Comparison of ENCODE assay signal across 1 cellular context in the genomic region with DNA sequence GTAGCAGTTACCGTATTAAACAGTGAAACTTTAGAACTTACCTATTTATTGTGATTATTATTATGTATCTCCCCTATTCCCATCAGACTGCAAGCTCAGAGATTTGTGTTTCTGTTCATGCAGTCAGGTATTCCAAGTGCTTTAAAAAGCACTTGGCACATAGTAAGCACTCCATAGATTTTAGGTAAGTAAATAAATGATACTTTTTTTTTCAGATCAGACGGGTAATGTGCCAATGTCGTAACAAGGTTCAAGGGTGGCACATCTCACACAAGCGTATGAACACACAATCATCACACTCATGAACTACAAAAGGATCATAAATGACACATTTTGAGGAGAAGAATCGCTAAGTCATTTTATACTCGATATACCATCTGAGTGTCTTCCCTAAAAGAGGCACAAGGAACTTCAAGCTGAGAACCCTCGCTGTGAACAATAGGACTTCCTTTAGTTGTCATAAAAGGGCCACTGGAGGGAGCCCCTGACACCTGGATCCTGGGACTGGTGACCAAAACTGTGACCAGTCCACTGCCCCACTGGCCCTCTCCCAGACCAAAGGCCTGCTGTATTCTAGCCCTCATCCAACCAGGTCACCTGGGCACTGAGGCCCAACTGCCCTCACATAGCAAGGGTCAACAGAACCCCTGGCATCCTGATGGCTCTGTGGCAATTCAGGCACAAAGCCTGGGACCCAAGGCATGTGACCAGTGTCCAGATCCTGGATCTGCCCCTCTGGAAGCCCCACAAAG.
TF ChIP-seq lines count a peak whose summit lies in the region.

No MANE protein-coding gene starts in this region.

TF ChIP-seq in Ishikawa, 13 proteins besides CTCF, POLR2A, EP300 and RAD21 (continued from another document):
- TF ChIP-seq, protein P1, sequence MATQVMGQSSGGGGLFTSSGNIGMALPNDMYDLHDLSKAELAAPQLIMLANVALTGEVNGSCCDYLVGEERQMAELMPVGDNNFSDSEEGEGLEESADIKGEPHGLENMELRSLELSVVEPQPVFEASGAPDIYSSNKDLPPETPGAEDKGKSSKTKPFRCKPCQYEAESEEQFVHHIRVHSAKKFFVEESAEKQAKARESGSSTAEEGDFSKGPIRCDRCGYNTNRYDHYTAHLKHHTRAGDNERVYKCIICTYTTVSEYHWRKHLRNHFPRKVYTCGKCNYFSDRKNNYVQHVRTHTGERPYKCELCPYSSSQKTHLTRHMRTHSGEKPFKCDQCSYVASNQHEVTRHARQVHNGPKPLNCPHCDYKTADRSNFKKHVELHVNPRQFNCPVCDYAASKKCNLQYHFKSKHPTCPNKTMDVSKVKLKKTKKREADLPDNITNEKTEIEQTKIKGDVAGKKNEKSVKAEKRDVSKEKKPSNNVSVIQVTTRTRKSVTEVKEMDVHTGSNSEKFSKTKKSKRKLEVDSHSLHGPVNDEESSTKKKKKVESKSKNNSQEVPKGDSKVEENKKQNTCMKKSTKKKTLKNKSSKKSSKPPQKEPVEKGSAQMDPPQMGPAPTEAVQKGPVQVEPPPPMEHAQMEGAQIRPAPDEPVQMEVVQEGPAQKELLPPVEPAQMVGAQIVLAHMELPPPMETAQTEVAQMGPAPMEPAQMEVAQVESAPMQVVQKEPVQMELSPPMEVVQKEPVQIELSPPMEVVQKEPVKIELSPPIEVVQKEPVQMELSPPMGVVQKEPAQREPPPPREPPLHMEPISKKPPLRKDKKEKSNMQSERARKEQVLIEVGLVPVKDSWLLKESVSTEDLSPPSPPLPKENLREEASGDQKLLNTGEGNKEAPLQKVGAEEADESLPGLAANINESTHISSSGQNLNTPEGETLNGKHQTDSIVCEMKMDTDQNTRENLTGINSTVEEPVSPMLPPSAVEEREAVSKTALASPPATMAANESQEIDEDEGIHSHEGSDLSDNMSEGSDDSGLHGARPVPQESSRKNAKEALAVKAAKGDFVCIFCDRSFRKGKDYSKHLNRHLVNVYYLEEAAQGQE (IDR thresholded peaks at IDR 0.05; ENCODE audit: low read depth): no peak
- TF ChIP-seq YY1 (IDR thresholded peaks at IDR 0.05; ENCODE audit: low read depth) (no peak), EGR1 (IDR thresholded peaks at IDR 0.05) (no peak), TAF1 (IDR thresholded peaks at IDR 0.05; ENCODE audit: low read depth) (no peak), TEAD4 (IDR thresholded peaks at IDR 0.05) (no peak), NFIC (IDR thresholded peaks at IDR 0.05) (no peak), FOXM1 (IDR thresholded peaks at IDR 0.05; ENCODE audit: borderline replicate concordance, low read depth) (no peak), CEBPB (IDR thresholded peaks at IDR 0.05) (no peak), CREB1 (IDR thresholded peaks at IDR 0.05; ENCODE audit: low read depth) (no peak), TCF12 (IDR thresholded peaks at IDR 0.05; ENCODE audit: low read depth) (no peak)
- TF ChIP-seq, protein P2, sequence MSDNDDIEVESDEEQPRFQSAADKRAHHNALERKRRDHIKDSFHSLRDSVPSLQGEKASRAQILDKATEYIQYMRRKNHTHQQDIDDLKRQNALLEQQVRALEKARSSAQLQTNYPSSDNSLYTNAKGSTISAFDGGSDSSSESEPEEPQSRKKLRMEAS (IDR thresholded peaks at IDR 0.05): no peak
- TF ChIP-seq, protein P3, sequence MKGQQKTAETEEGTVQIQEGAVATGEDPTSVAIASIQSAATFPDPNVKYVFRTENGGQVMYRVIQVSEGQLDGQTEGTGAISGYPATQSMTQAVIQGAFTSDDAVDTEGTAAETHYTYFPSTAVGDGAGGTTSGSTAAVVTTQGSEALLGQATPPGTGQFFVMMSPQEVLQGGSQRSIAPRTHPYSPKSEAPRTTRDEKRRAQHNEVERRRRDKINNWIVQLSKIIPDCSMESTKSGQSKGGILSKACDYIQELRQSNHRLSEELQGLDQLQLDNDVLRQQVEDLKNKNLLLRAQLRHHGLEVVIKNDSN (IDR thresholded peaks at IDR 0.05): no peak
TF ChIP-seq in Ishikawa: peak in this region for 0.
